ENCODE assay signal across 1 cellular context in the genomic region with DNA sequence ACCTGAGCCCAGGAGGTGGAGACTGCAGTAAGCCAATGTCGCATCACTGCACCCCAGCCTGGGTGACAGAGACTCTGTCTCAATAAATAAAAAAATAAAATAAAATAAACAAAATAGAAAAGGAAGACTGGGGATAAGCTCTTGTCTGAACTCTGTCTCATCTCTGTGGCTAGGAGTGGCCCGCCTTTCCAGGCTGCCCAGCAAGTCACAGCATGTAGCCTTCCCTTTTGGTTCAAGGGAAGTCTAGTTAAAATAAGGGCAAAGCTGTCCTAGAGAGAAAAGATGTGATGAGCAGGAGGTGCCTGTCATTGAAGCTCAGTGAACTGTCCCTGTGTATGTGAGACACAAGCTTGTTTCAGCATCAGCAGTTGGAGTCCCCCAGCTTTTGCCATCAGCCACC.
TF ChIP-seq lines count a peak whose summit lies in the region.

No MANE protein-coding gene starts in this region.

TF ChIP-seq in IMR-90, 13 proteins besides CTCF, POLR2A, EP300 and RAD21 (continued from another document):
- no peak for TF ChIP-seq MAZ (IDR thresholded peaks at IDR 0.05; ENCODE audit: borderline replicate concordance, low read depth, low read length)
TF ChIP-seq in IMR-90: peak in this region for 0.
